In the genomic region with DNA sequence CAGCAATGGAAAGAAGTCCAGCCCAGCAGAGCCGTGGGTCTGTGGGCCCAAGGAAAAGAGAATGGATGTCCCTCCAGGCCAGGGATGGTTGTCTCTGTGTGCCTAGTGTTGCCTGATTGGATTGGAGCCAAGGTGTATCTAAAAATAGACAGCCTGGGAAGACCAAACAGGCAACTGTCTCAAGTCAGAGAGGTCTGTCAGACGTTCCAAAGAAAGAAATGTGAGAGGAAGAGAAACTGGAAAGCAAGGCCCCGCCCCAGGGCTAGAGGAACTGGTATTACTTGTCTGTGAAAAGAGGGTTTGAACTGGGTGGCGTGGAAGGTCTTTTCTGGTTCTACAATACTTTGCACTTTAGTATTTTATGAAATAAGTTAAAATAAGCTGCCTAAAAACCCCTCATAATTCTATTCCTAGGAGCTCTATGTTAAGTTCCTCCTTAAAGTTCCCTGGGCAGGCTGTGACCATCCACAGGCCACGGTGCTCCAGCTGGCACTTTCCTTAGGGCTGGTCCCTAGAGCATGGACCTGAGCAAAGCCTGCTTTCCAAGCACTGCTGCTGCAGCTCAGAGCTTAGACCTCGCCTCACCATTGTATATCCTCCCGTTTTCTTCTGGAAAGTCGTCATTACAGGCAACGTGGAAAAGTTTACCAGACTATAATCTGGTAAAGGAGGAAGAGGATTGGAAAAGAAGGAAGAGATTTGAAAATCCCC, we compare ENCODE assay signal across 10 cellular contexts.
A peak's percentile ranks its signal among the peaks of the same experiment; 100 is the strongest.
DNase-seq lines count a peak whose midpoint lies in the region; TF ChIP-seq lines count a peak whose summit lies in the region.
"Had no signal": no experiment of that assay in that cellular context is flagged by ENCODE, and none has a peak within 500 bp of the region (broad histone marks: within the 10 kb centered on the region; RNA-seq: fewer than 3 reads in every experiment).

No MANE protein-coding gene starts in this region.

- no peaks in the 10 kb centered on the region for H3F3A ChIP-seq in SK-N-SH (replicated peaks; ENCODE audit: insufficient read depth)

- H3K27me3 ChIP-seq in SK-N-SH (ENCODE audit: insufficient read depth) (no peaks in the 10 kb centered on the region), sigmoid colon (no peaks in the 10 kb centered on the region)
- H3K27me3 ChIP-seq: dorsolateral prefrontal cortex had no signal

- POLR2A ChIA-PET in SK-N-SH (lab: Yijun Ruan, JAX): no interaction called here

- TF ChIP-seq CTCF in HFFc6 (IDR thresholded peaks at IDR 0.05) (no peak), SK-N-SH (IDR thresholded peaks at IDR 0.05) (no peak), sigmoid colon (IDR thresholded peaks at IDR 0.05) (no peak)

- no peak overlapping the region for H3K9ac ChIP-seq in SK-N-SH

- H3K4me3 Mint-ChIP-seq in HFFc6: peak overlapping the region; percentile 34; the same call in 1 of the 2 replicates

- no peak overlapping the region for H3K4me2 ChIP-seq in SK-N-SH

- no peak for TF ChIP-seq RAD21 in SK-N-SH (IDR thresholded peaks at IDR 0.05; ENCODE audit: low read length)

- DNase-seq in HFFc6: peak; percentile 25
- no peak for DNase-seq in SK-N-SH
- DNase-seq in head of caudate nucleus: peak in 33 of 42 donors; percentile 6 to 57 (median 35)
- no peak for DNase-seq in sigmoid colon
- DNase-seq in NCI-H526 (lab: John Stamatoyannopoulos, UW): no peak
- no peak for DNase-seq in activated gamma-delta T cell treated with Interleukin-2 at 50 U/mL for 16 hours
- DNase-seq in GF-D8 (lab: John Stamatoyannopoulos, UW): no peak
- DNase-seq in middle frontal gyrus (ENCODE audit: extremely low spot score, low spot score): no peak
- DNase-seq: NCI-H1436 had no signal

- H3K27me3 Mint-ChIP-seq in HFFc6 (ENCODE audit: insufficient read depth): no peaks in the 10 kb centered on the region; the same call in 1 of the 2 replicates

- TF ChIP-seq EP300 in SK-N-SH (IDR thresholded peaks at IDR 0.05; ENCODE audit: borderline replicate concordance in 1 of 2, low read depth in 1 of 2, low read length in 1 of 2): no peak
- TF ChIP-seq EP300 in sigmoid colon (IDR thresholded peaks at IDR 0.05): no peak

- H3K36me3 ChIP-seq in SK-N-SH (replicated peaks in 1 of 2; ENCODE audit: control insufficient read depth in 1 of 2, insufficient read depth in 2 of 2, low read length in 1 of 2) (no peaks in the 10 kb centered on the region), sigmoid colon (no peaks in the 10 kb centered on the region)

- H4K20me1 ChIP-seq in SK-N-SH (ENCODE audit: insufficient read depth): no peaks in the 10 kb centered on the region

- H3K4me3 ChIP-seq in SK-N-SH (ENCODE audit: low read depth in 2 of 2, low read length in 1 of 2) (no peak overlapping the region), sigmoid colon (no peak overlapping the region)

- H3K9me3 Mint-ChIP-seq in HFFc6: no peaks in the 10 kb centered on the region

- peaks cover 52% of the 10 kb centered on the region for H3K4me1 Mint-ChIP-seq in HFFc6 (ENCODE audit: low read depth)

- no peaks in the 10 kb centered on the region for H3K79me2 ChIP-seq in SK-N-SH (ENCODE audit: insufficient read depth)

- no peak for TF ChIP-seq POLR2A in sigmoid colon (IDR thresholded peaks at IDR 0.05)

- intact Hi-C loops in head of caudate nucleus (cut with DNase I): no loop called here
- intact Hi-C loops in sigmoid colon (cut with DNase I): no loop called here

- H3K36me3 Mint-ChIP-seq in HFFc6 (ENCODE audit: low read depth): no peaks in the 10 kb centered on the region

- H3K4me1 ChIP-seq in SK-N-SH (ENCODE audit: control insufficient read depth in 1 of 2, insufficient read depth in 2 of 2, low read depth in 1 of 2, low read length in 1 of 2) (peaks cover 0 to 4% of the 10 kb centered on the region in 2 experiments; a peak in 2 of 4 replicates), sigmoid colon (peaks cover 0 to 15% (median 5%) of the 10 kb centered on the region in 4 donors)

- no peaks in the 10 kb centered on the region for H3K9me2 ChIP-seq in SK-N-SH

- H3K27ac Mint-ChIP-seq in HFFc6: peak overlapping the region; percentile 62

- CTCF ChIA-PET in SK-N-SH (lab: Yijun Ruan, JAX): no interaction called here

- 79% methylated on average over 9 of the region's 9 CpGs for WGBS in SK-N-SH (ENCODE audit: low lambda C conversion rate)
- 53 to 66% methylated on average over 9 of the region's 9 CpGs for WGBS in sigmoid colon, 2 donors

- H3K9me3 ChIP-seq in SK-N-SH (no peaks in the 10 kb centered on the region), sigmoid colon (no peaks in the 10 kb centered on the region)

- H2AFZ ChIP-seq in SK-N-SH (ENCODE audit: low read depth): no peak overlapping the region

- H3K27ac ChIP-seq in SK-N-SH (ENCODE audit: low read depth in 2 of 2, low read length in 1 of 2): no peak overlapping the region
- H3K27ac ChIP-seq in sigmoid colon: peak overlapping the region in 3 of 4 donors; percentile 2 to 32 (median 7)

TF ChIP-seq in SK-N-SH, 30 proteins besides CTCF, POLR2A, EP300 and RAD21:
- TF ChIP-seq TEAD4 (IDR thresholded peaks at IDR 0.05; ENCODE audit: borderline replicate concordance, insufficient read depth) (no peak), MEF2A (IDR thresholded peaks at IDR 0.05; ENCODE audit: borderline replicate concordance, low read depth) (0 out of 2 replicates have a peak, but pooled peaks have one; percentile 37)

Comparison
In these comparisons a context has a peak if more than half of its experiments do, and no peak if none do; other contexts are left out.
1. DNase-seq: peak in HFFc6 (single experiment) and head of caudate nucleus (33 of 42); none in SK-N-SH (single experiment), sigmoid colon (single experiment), NCI-H526 (0 of 2), activated gamma-delta T cell treated with Interleukin-2 at 50 U/mL for 16 hours (single experiment), GF-D8 (single experiment) and middle frontal gyrus (single experiment).
2. H3K27ac ChIP-seq: peak in sigmoid colon (3 of 4); none in SK-N-SH (0 of 2).